9 cellular contexts compared by ENCODE assay signal in the genomic region with DNA sequence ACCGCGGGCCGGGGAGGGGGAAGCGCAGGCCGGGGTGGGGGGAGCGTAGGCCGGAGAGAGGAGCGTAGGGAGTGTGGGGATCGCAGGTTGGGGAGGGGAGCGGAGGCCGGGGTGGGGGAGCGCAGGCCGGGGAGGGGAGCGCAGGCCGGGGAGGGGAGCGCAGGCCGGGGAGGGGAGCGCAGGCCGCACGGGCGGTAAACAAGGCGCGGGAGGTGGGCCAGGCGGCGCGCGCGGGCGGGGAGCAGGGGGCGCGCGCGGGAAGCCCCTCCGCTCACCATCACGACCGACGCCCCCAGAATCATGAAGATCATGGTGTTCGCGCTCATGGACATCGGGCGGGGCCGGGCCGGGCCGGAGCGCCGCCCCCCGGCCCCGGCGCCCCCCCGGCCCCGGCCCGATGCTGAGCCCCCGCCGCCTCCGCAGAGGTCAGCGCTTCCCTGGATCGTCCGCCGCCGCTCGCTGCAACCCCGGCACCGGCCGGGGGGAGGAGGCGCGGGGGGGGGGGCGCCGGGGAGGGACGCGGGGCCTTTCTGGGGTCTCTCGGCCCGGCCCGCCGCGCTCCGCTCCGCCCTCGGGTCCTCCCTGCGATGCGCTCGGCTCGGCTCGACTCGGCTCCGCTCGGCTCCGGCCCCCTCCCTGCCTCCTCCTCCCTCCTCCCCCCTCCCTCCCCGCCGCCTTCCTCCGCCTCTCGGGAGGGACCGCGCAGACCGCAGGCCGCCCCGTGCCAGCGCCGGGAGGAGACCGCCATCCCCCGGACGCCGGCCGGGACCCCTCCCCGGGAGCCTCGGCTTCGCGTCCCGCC. TPM values are rescaled to one million over a fixed set of nuclear protein-coding genes. Genes with fewer than 3 reads are reported as not detected.
DNase-seq lines count a peak whose midpoint lies in the region; ATAC-seq, FAIRE-seq and TF ChIP-seq lines count a peak whose summit lies in the region.
"Had no signal": no experiment of that assay in that cellular context is flagged by ENCODE, and none has a peak within 500 bp of the region (broad histone marks: within the 10 kb centered on the region; RNA-seq: fewer than 3 reads in every experiment).

A gene (minus strand): TSS at position 610 of the 802 bp plus-strand sequence. CDS start 278 bp downstream, at position 332.

- no peak for TF ChIP-seq EP300 in suprapubic skin (IDR thresholded peaks at IDR 0.05)

- H2AFZ ChIP-seq in osteoblast (ENCODE audit: low read length): no peak within 1 kb of the TSS

- no peak for TF ChIP-seq POLR2A in suprapubic skin (IDR thresholded peaks at IDR 0.05)
- TF ChIP-seq POLR2A in GM18505 (IDR thresholded peaks at IDR 0.05; ENCODE audit: borderline replicate concordance, extremely low read depth, insufficient read depth, insufficient read length): no peak

- no peaks in the 10 kb centered on the region for H3K27me3 Mint-ChIP-seq in activated naive CD4-positive, alpha-beta T cell treated with anti-CD3 and anti-CD28 coated beads for 36 hours (ENCODE audit: low read depth)

- peak within 1 kb of the TSS; percentile 78 for H3K4me2 ChIP-seq in osteoblast (ENCODE audit: insufficient read depth, low read length)

- H3K9me3 ChIP-seq in osteoblast (ENCODE audit: low read depth, low read length): no peaks in the 10 kb centered on the region
- H3K9me3 ChIP-seq in suprapubic skin: no peaks in the 10 kb centered on the region

- H3K27me3 ChIP-seq in osteoblast (ENCODE audit: insufficient read depth, low read length) (no peaks in the 10 kb centered on the region), suprapubic skin (no peaks in the 10 kb centered on the region)

- H3K36me3 ChIP-seq in osteoblast (ENCODE audit: insufficient read depth, low read length) (peaks cover 21% of the 10 kb centered on the region), suprapubic skin (peaks cover 23% of the 10 kb centered on the region)

- peak within 1 kb of the TSS; percentile 58 for H3K4me3 Mint-ChIP-seq in activated naive CD4-positive, alpha-beta T cell treated with anti-CD3 and anti-CD28 coated beads for 36 hours

- 7% methylated on average over 12 of the region's 108 CpGs for WGBS in suprapubic skin

- peaks cover 21% of the 10 kb centered on the region for H3K79me2 ChIP-seq in osteoblast (ENCODE audit: insufficient read depth, low read length)

- ATAC-seq in GM18505 (IDR thresholded peaks at IDR 0.05; ENCODE audit: unreplicated experiment): no peak

- no peaks in the 10 kb centered on the region for H3K4me1 ChIP-seq in osteoblast (ENCODE audit: insufficient read depth, low read length)
- peaks cover 29% of the 10 kb centered on the region for H3K4me1 ChIP-seq in suprapubic skin

- no peak for FAIRE-seq in RCC 7860 (lab: Jason Lieb, UNC)
- FAIRE-seq: colon had no signal

- H3K4me1 Mint-ChIP-seq in activated naive CD4-positive, alpha-beta T cell treated with anti-CD3 and anti-CD28 coated beads for 36 hours (ENCODE audit: low read depth): peaks cover 5% of the 10 kb centered on the region

- H4K20me1 ChIP-seq in osteoblast (ENCODE audit: insufficient read depth, low read length): peaks cover 16% of the 10 kb centered on the region

- TF ChIP-seq CTCF in AG09309 (IDR thresholded peaks at IDR 0.05; ENCODE audit: control insufficient read depth, insufficient read depth, low read depth, low read length, missing control alignments) (no peak), osteoblast (IDR thresholded peaks at IDR 0.05; ENCODE audit: extremely low read depth, low read depth, low read length) (no peak), suprapubic skin (IDR thresholded peaks at IDR 0.05) (no peak)

- no peak within 1 kb of the TSS for H3K27ac Mint-ChIP-seq in activated naive CD4-positive, alpha-beta T cell treated with anti-CD3 and anti-CD28 coated beads for 36 hours

- no peaks in the 10 kb centered on the region for H3K36me3 Mint-ChIP-seq in activated naive CD4-positive, alpha-beta T cell treated with anti-CD3 and anti-CD28 coated beads for 36 hours (ENCODE audit: low read depth)

- H3K4me3 ChIP-seq in AG09309 (ENCODE audit: control insufficient read depth, low read depth, low read length) (peak within 1 kb of the TSS; percentile 47), osteoblast (ENCODE audit: insufficient read depth, low read length) (peak within 1 kb of the TSS; percentile 72), suprapubic skin (peak within 1 kb of the TSS; percentile 66)

- intact Hi-C loops in activated naive CD4-positive, alpha-beta T cell treated with anti-CD3 and anti-CD28 coated beads for 36 hours (cut with micrococcal nuclease): no loop called here

- CTCF ChIA-PET in activated naive CD4-positive, alpha-beta T cell treated with anti-CD3 and anti-CD28 coated beads for 36 hours (lab: Charles Lee): no interaction called here

- H3K27ac ChIP-seq in osteoblast (ENCODE audit: low read depth, low read length): no peak within 1 kb of the TSS
- peak within 1 kb of the TSS; percentile 44 for H3K27ac ChIP-seq in suprapubic skin

- H3K9me3 Mint-ChIP-seq in activated naive CD4-positive, alpha-beta T cell treated with anti-CD3 and anti-CD28 coated beads for 36 hours: no peaks in the 10 kb centered on the region

- DNase-seq in AG09309 (ENCODE audit: low read depth): peak; percentile 17
- peak; percentile 64 for DNase-seq in NCI-H226
- DNase-seq in activated naive CD4-positive, alpha-beta T cell treated with anti-CD3 and anti-CD28 coated beads for 36 hours: peak; percentile 57
- DNase-seq in globus pallidus (ENCODE audit: low spot score): peak; percentile 60
- peak; percentile 100 for DNase-seq in osteoblast (ENCODE audit: insufficient read length, low spot score, missing footprints)
- DNase-seq in suprapubic skin (ENCODE audit: low spot score in 2 of 2): peak in 1 of 2 donors; percentile 86
- no peak for DNase-seq in RCC 7860 (ENCODE audit: low spot score)

RNA-seq across cellular contexts. Expression of the gene that starts here (rescaled TPM):
- not detected for total RNA-seq in activated naive CD4-positive, alpha-beta T cell treated with anti-CD3 and anti-CD28 coated beads for 36 hours
- total RNA-seq in osteoblast (1.8 and 2.7 TPM in 2 replicates), suprapubic skin (1 to 10 TPM in 3 of 4 donors, not detected in 1; 1.0 to 1.7 (median 1.1) TPM)

Comparison
In these comparisons a context has a peak if more than half of its experiments do, and no peak if none do; other contexts are left out.
1. Peak in DNase-seq in activated naive CD4-positive, alpha-beta T cell treated with anti-CD3 and anti-CD28 coated beads for 36 hours; RNA of the gene not detected or under 1 TPM.